In genomic region chr7:44104880-44105771, GRCh38 we compare ENCODE assay signal across 8 cellular contexts. TPM values are rescaled to one million over a fixed set of nuclear protein-coding genes. Genes with fewer than 3 reads are reported as not detected.
DNase-seq lines count a peak whose midpoint lies in the region; ATAC-seq and TF ChIP-seq lines count a peak whose summit lies in the region.

No MANE protein-coding gene starts in this region.

- H3K4me1 ChIP-seq in adrenal gland (replicated peaks in 1 of 2) (no peaks in the 10 kb centered on the region), hepatocyte (ENCODE audit: insufficient read depth) (peaks cover 14% of the 10 kb centered on the region)

- TF ChIP-seq POLR2A in adrenal gland (IDR thresholded peaks at IDR 0.05): no peak

- POLR2A ChIA-PET in activated CD4-positive, alpha-beta T cell treated with anti-CD3 and anti-CD28 coated beads for 36 hours (lab: Charles Lee): no interaction called here

- peak overlapping the region; percentile 43 for H3K27ac Mint-ChIP-seq in activated CD4-positive, alpha-beta T cell treated with anti-CD3 and anti-CD28 coated beads for 36 hours

- WGBS in adrenal gland, 4 donors: 45 to 50% (median 47%) methylated on average over 10 to 26 of the region's 26 CpGs
- 22% methylated on average over 23 of the region's 26 CpGs for WGBS in hepatocyte (ENCODE audit: low lambda C conversion rate, missing lambda C conversion rate)

- H3K79me2 ChIP-seq in hepatocyte: peaks cover 5% of the 10 kb centered on the region

- no peaks in the 10 kb centered on the region for H3K9me2 ChIP-seq in hepatocyte (replicated peaks; ENCODE audit: insufficient read depth)

- no peaks in the 10 kb centered on the region for H4K20me1 ChIP-seq in hepatocyte (ENCODE audit: insufficient read depth, poor library complexity, severe bottlenecking)

- peak overlapping the region in 4 of 5 donors; percentile 18 to 93 (median 70) for H3K27ac ChIP-seq in adrenal gland
- peak overlapping the region; percentile 81 for H3K27ac ChIP-seq in hepatocyte

- no peaks in the 10 kb centered on the region for H3K27me3 ChIP-seq in adrenal gland
- peaks cover 8% of the 10 kb centered on the region for H3K27me3 ChIP-seq in hepatocyte

- H3K4me3 Mint-ChIP-seq in activated CD4-positive, alpha-beta T cell treated with anti-CD3 and anti-CD28 coated beads for 36 hours: peak overlapping the region; percentile 76

- peaks cover 4% of the 10 kb centered on the region for H3K27me3 Mint-ChIP-seq in activated CD4-positive, alpha-beta T cell treated with anti-CD3 and anti-CD28 coated beads for 36 hours

- peak overlapping the region; percentile 91 for H3K4me2 ChIP-seq in hepatocyte

- no peaks in the 10 kb centered on the region for H3K9me3 ChIP-seq in adrenal gland (replicated peaks in 1 of 3)
- H3K9me3 ChIP-seq in hepatocyte (ENCODE audit: low read depth): no peaks in the 10 kb centered on the region

- H2AFZ ChIP-seq in hepatocyte: peak overlapping the region; percentile 71

- H3K4me3 ChIP-seq in adrenal gland: peak overlapping the region in 1 of 4 donors; percentile 64
- peak overlapping the region; percentile 82 for H3K4me3 ChIP-seq in hepatocyte
- H3K4me3 ChIP-seq in retinal pigment epithelial cell (ENCODE audit: low read length): peak overlapping the region; percentile 46

- peaks cover 12% of the 10 kb centered on the region for H3K4me1 Mint-ChIP-seq in activated CD4-positive, alpha-beta T cell treated with anti-CD3 and anti-CD28 coated beads for 36 hours

- TF ChIP-seq CTCF in adrenal gland (IDR thresholded peaks at IDR 0.05): no peak
- no peak for TF ChIP-seq CTCF in hepatocyte (IDR thresholded peaks at IDR 0.05; ENCODE audit: poor library complexity)
- TF ChIP-seq CTCF in retinal pigment epithelial cell (conservative IDR thresholded peaks at IDR 0.05; ENCODE audit: low read depth, low read length): peak; percentile 2

- CTCF ChIA-PET in activated CD4-positive, alpha-beta T cell treated with anti-CD3 and anti-CD28 coated beads for 36 hours (lab: Charles Lee): interaction anchor here (0.6 kb wide), 2 partner anchors 89 to 379 kb away, joined by 3 read pairs; no protein-coding TSS in a partner anchor

- no peaks in the 10 kb centered on the region for H3K9me3 Mint-ChIP-seq in activated CD4-positive, alpha-beta T cell treated with anti-CD3 and anti-CD28 coated beads for 36 hours (ENCODE audit: low read depth)

- intact Hi-C loops in activated CD4-positive, alpha-beta T cell treated with anti-CD3 and anti-CD28 coated beads for 36 hours (cut with DNase I, micrococcal nuclease): loop anchor here in 1 of 2 experiments (1.0 to 2.0 kb wide), 2 partner anchors 18 to 22 kb away; partner anchors contain the start of genes POLD2 and POLM
- intact Hi-C loops in adrenal gland (cut with DNase I): no loop called here

- peaks cover 3% of the 10 kb centered on the region for H3K36me3 Mint-ChIP-seq in activated CD4-positive, alpha-beta T cell treated with anti-CD3 and anti-CD28 coated beads for 36 hours (ENCODE audit: low read depth)

- ATAC-seq in activated CD4-positive, alpha-beta T cell treated with anti-CD3 and anti-CD28 coated beads for 36 hours: peak; percentile 39

- H3K36me3 ChIP-seq in adrenal gland (replicated peaks in 1 of 2) (peaks cover 0 to 4% of the 10 kb centered on the region in 2 donors), hepatocyte (replicated peaks; ENCODE audit: insufficient read depth, low read depth) (no peaks in the 10 kb centered on the region)

- DNase-seq in activated CD4-positive, alpha-beta T cell treated with anti-CD3 and anti-CD28 coated beads for 36 hours: peak; percentile 36
- no peak for DNase-seq in activated CD4-positive, alpha-beta T cell treated with anti-CD3 and anti-CD28 coated beads, Interleukin-2, amount 50 U/mL, for 1 hour
- DNase-seq in adrenal gland (peak in 1 of 7 donors; percentile 35), hepatocyte (ENCODE audit: low spot score) (peak; percentile 66), retinal pigment epithelial cell (ENCODE audit: low read depth) (peak; percentile 82), NCI-H2171 (lab: John Stamatoyannopoulos, UW) (no peak), NCI-H748 (lab: John Stamatoyannopoulos, UW; ENCODE audit: unreplicated experiment) (no peak), SHP77 (lab: John Stamatoyannopoulos, UW) (no peak)

RNA-seq across cellular contexts. Expression of gene AEBP1, which starts 1.0 kb away (rescaled TPM):
- total RNA-seq in activated CD4-positive, alpha-beta T cell treated with anti-CD3 and anti-CD28 coated beads for 36 hours: 10 to 100 TPM; 18.2 to 18.3 TPM
- 100 to 1,000 TPM in 6 of 8 donors, 10 to 100 TPM in 2; 64.8 to 292 (median 127) TPM for total RNA-seq in adrenal gland
- polyA plus RNA-seq in adrenal gland: 100 to 1,000 TPM in 2 of 3 donors, 10 to 100 TPM in 1; 41.2 to 198 (median 155) TPM
- total RNA-seq in hepatocyte: 12.8 and 26.7 TPM in 2 replicates
- 108 and 129 TPM in 2 replicates for polyA plus RNA-seq in hepatocyte

RNA-seq across cellular contexts. Expression of gene POLD2, which starts 18.2 kb away (rescaled TPM):
- total RNA-seq in activated CD4-positive, alpha-beta T cell treated with anti-CD3 and anti-CD28 coated beads for 36 hours: 100 to 1,000 TPM; 250 to 347 TPM
- 100 to 1,000 TPM in 2 of 8 donors, 10 to 100 TPM in 6; 47.5 to 127 (median 71.7) TPM for total RNA-seq in adrenal gland
- 100 to 1,000 TPM in 1 of 3 donors, 10 to 100 TPM in 2; 89.4 to 101 (median 93.0) TPM for polyA plus RNA-seq in adrenal gland
- total RNA-seq in hepatocyte: 59.9 and 68.1 TPM in 2 replicates
- 110 and 120 TPM in 2 replicates for polyA plus RNA-seq in hepatocyte

RNA-seq across cellular contexts. Expression of gene POLM, which starts 22.8 kb away (rescaled TPM):
- total RNA-seq in activated CD4-positive, alpha-beta T cell treated with anti-CD3 and anti-CD28 coated beads for 36 hours: 10 to 100 TPM; 27.0 to 29.9 TPM
- 10 to 100 TPM; 11.3 to 51.8 (median 28.2) TPM for total RNA-seq in adrenal gland
- 10 to 100 TPM in 2 of 3 donors, 1 to 10 TPM in 1; 5.4 to 38.5 (median 21.9) TPM for polyA plus RNA-seq in adrenal gland
- total RNA-seq in hepatocyte: 15.5 and 22.3 TPM in 2 replicates
- 16.0 and 29.3 TPM in 2 replicates for polyA plus RNA-seq in hepatocyte

RNA-seq across cellular contexts. Expression of gene MYL7, which starts 36.0 kb away (rescaled TPM):
- not detected for total RNA-seq in activated CD4-positive, alpha-beta T cell treated with anti-CD3 and anti-CD28 coated beads for 36 hours
- total RNA-seq in adrenal gland: not detected
- polyA plus RNA-seq in adrenal gland: 1 to 10 TPM in 1 of 3 donors, under 1 TPM in 1, not detected in 1; 0.24 to 3.5 TPM
- 0.36 and 5.2 TPM in 2 replicates for total RNA-seq in hepatocyte
- 6.9 and 8.9 TPM in 2 replicates for polyA plus RNA-seq in hepatocyte

RNA-seq across cellular contexts. Expression of gene PGAM2, which starts 39.8 kb away (rescaled TPM):
- not detected for total RNA-seq in activated CD4-positive, alpha-beta T cell treated with anti-CD3 and anti-CD28 coated beads for 36 hours
- total RNA-seq in adrenal gland (10 to 100 TPM in 1 of 8 donors, 1 to 10 TPM in 6, under 1 TPM in 1; 0.76 to 30.1 (median 4.3) TPM), hepatocyte (0.73 TPM in 1 of 2 replicates, not detected in the other)
- polyA plus RNA-seq in adrenal gland (10 to 100 TPM in 2 of 3 donors, 1 to 10 TPM in 1; 2.3 to 20.4 (median 15.8) TPM), hepatocyte (0.66 TPM in 1 of 2 replicates, not detected in the other)

Comparison
In these comparisons a context has a peak if more than half of its experiments do, and no peak if none do; other contexts are left out.
1. DNase-seq: peak in activated CD4-positive, alpha-beta T cell treated with anti-CD3 and anti-CD28 coated beads for 36 hours (single experiment), hepatocyte (single experiment) and retinal pigment epithelial cell (single experiment); none in activated CD4-positive, alpha-beta T cell treated with anti-CD3 and anti-CD28 coated beads, Interleukin-2, amount 50 U/mL, for 1 hour (single experiment), NCI-H2171 (single experiment), NCI-H748 (single experiment) and SHP77 (0 of 2).